ENCODE assay signal across 1 cellular context in the genomic region with DNA sequence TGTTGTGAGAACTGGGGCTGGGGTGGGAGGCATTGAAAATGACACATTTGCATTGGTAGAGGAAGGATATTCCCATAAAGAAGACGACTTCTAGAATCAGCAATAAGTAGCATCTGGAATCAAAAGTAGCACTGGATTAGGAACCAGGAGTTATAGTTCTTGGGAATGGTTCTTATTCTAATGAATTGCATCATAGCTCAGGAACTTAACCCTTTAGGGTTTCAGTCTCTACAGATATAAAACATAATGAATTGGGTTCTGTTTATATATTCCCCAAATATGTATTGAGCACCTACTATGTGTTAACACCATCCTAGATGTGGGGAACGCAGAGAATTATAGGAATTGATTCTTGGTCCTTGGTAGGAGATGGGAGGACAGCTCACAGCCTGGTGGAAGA.
TF ChIP-seq lines count a peak whose summit lies in the region.

No MANE protein-coding gene starts in this region.

TF ChIP-seq in K562, 482 proteins besides CTCF, POLR2A, EP300 and RAD21:
- 0 out of 2 replicates have a peak, but pooled peaks have one; percentile 51 for TF ChIP-seq CEBPB (tag; IDR thresholded peaks at IDR 0.05)
- no peak for TF ChIP-seq CHD1 (IDR thresholded peaks at IDR 0.05; ENCODE audit: low read length)
- no peak for TF ChIP-seq CEBPG (CRISPR knock-in tag; IDR thresholded peaks at IDR 0.05)
- TF ChIP-seq CEBPG (tag; conservative IDR thresholded peaks at IDR 0.05 in 1 of 2, IDR thresholded peaks at IDR 0.05 in 1 of 2) = peak in 1 of 2 experiments; percentile 55; a peak in 3 of 4 replicates
- TF ChIP-seq, protein P1, sequence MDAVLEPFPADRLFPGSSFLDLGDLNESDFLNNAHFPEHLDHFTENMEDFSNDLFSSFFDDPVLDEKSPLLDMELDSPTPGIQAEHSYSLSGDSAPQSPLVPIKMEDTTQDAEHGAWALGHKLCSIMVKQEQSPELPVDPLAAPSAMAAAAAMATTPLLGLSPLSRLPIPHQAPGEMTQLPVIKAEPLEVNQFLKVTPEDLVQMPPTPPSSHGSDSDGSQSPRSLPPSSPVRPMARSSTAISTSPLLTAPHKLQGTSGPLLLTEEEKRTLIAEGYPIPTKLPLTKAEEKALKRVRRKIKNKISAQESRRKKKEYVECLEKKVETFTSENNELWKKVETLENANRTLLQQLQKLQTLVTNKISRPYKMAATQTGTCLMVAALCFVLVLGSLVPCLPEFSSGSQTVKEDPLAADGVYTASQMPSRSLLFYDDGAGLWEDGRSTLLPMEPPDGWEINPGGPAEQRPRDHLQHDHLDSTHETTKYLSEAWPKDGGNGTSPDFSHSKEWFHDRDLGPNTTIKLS (IDR thresholded peaks at IDR 0.05; ENCODE audit: borderline replicate concordance, low read depth) = no peak
- TF ChIP-seq, protein P2, sequence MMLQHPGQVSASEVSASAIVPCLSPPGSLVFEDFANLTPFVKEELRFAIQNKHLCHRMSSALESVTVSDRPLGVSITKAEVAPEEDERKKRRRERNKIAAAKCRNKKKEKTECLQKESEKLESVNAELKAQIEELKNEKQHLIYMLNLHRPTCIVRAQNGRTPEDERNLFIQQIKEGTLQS (IDR thresholded peaks at IDR 0.05) = peak; percentile 25; the same call in 1 of the 2 replicates
- TF ChIP-seq, protein P2 (CRISPR knock-in tag; conservative IDR thresholded peaks at IDR 0.05) = no peak
- TF ChIP-seq MBD2 (IDR thresholded peaks at IDR 0.05; ENCODE audit: borderline replicate concordance, low read depth) = no peak
- no peak for TF ChIP-seq ZBTB5 (IDR thresholded peaks at IDR 0.05)
- TF ChIP-seq CREB1 (IDR thresholded peaks at IDR 0.05) = no peak
- no peak for TF ChIP-seq CREB1 (CRISPR knock-in tag; IDR thresholded peaks at IDR 0.05)
- TF ChIP-seq, protein P3, sequence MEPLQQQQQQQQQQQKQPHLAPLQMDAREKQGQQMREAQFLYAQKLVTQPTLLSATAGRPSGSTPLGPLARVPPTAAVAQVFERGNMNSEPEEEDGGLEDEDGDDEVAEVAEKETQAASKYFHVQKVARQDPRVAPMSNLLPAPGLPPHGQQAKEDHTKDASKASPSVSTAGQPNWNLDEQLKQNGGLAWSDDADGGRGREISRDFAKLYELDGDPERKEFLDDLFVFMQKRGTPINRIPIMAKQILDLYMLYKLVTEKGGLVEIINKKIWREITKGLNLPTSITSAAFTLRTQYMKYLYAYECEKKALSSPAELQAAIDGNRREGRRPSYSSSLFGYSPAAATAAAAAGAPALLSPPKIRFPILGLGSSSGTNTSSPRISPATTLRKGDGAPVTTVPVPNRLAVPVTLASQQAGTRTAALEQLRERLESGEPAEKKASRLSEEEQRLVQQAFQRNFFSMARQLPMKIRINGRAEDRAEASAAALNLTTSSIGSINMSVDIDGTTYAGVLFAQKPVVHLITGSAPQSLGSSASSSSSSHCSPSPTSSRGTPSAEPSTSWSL (CRISPR knock-in tag; IDR thresholded peaks at IDR 0.05; ENCODE audit: borderline replicate concordance) = no peak
- TF ChIP-seq RHOXF2B (CRISPR knock-in tag; conservative IDR thresholded peaks at IDR 0.05) = no peak
- TF ChIP-seq BRCA1 (IDR thresholded peaks at IDR 0.05) = no peak
- no peak for TF ChIP-seq BRCA1 (CRISPR knock-in tag; IDR thresholded peaks at IDR 0.05)
- no peak for TF ChIP-seq ZNF644 (tag; IDR thresholded peaks at IDR 0.05; ENCODE audit: low read depth)
